Comparison of ENCODE assay signal across 8 cellular contexts in the genomic region with DNA sequence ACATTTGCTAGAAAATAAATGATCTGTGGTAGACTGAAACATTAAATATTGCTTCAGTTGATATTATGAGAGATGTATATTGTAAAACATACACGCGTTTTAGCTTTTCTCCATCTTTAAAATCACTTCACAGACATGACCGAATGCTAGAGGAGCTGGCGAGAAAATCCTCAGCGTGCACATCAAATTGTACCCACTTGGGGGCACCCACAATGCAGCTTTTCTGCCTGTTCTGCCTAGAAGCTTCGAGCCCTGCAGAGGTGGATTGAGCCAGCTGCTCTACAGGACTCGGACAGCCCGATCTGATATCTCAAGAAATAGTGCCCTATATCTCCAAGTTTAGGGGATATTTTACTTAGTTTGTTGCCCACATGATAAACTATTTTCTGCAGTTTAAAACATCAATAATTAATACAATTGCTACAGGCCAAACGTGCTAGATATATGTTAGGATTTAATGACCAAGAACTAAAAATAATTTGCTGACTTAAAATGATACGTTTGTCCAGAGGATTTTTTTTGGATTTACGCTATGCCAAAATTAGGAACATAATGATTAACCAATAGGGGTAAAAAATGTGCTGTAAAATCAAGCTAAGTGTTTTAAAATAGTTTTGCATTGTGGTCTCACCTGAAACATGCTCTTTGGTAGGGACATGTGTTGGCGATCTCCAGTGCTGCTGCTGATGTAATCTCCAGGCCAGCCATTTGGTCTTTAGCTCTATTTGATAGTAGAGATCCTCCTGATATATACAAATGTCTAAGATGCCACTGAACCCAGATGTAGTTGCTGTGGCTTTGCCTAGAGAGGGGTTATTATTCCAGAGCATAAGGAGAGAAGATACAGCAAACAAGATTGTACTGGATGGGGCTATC. TPM values are rescaled to one million over a fixed set of nuclear protein-coding genes. Genes with fewer than 3 reads are reported as not detected.
DNase-seq lines count a peak whose midpoint lies in the region; ATAC-seq and TF ChIP-seq lines count a peak whose summit lies in the region.

No MANE protein-coding gene starts in this region.

- ATAC-seq in T-cell (replicated peaks in 1 of 4): peak; percentile 70 to 86 (median 78)
- ATAC-seq in left lobe of liver: peak; percentile 100

- H3K4me3 ChIP-seq in HFF-Myc (replicated peaks; ENCODE audit: low read depth, low read length) (no peak overlapping the region), brain microvascular endothelial cell (ENCODE audit: low read depth, low read length) (no peak overlapping the region)

- H3K27ac ChIP-seq in brain microvascular endothelial cell: no peak overlapping the region

- no peak overlapping the region for H3K27ac Mint-ChIP-seq in T-cell

- no peaks in the 10 kb centered on the region for H3K36me3 ChIP-seq in brain microvascular endothelial cell (replicated peaks)

- POLR2A ChIA-PET in T-cell (lab: Charles Lee): interaction anchor here (0.6 kb wide), 2 partner anchors 8 to 269 kb away, joined by 3 read pairs; no protein-coding TSS in a partner anchor

- H3K36me3 Mint-ChIP-seq in T-cell: no peaks in the 10 kb centered on the region

- peaks cover 12 to 21% of the 10 kb centered on the region in 2 donors for H3K27me3 Mint-ChIP-seq in T-cell

- CTCF ChIA-PET in T-cell (lab: Charles Lee): interaction anchor here in 1 of 2 donors (0.6 to 2.4 kb wide), 7 partner anchors 11 to 894 kb away, joined by 3 to 5 read pairs (median 3); a partner anchor contains a TSS

- peak; percentile 41 for DNase-seq in NCI-H1436 (lab: John Stamatoyannopoulos, UW)
- no peak for DNase-seq in NCI-H1436 treated with DMSO at 0.1 percent for 48 hours (lab: John Stamatoyannopoulos, UW)
- no peak for DNase-seq in HFF-Myc (ENCODE audit: extremely low read depth, low read depth)
- peak; percentile 67 for DNase-seq in NCI-H1092 treated with DMSO at 0.1 percent for 48 hours (lab: John Stamatoyannopoulos, UW)
- DNase-seq in T-cell: peak in 27 of 34 experiments; percentile 4 to 39 (median 26)
- peak; percentile 57 for DNase-seq in brain microvascular endothelial cell
- DNase-seq in left lobe of liver (ENCODE audit: low spot score): peak; percentile 59
- DNase-seq in stimulated activated CD8-positive, alpha-beta memory T cell treated with anti-CD3 and anti-CD28 coated beads, Interleukin-15, amount 100 ng/mL, for 4 hours (ENCODE audit: low read depth in 2 of 2): peak; percentile 7 to 10

- in situ Hi-C loops in brain microvascular endothelial cell (cut with HindIII; ENCODE audit: low pct_ligation_motif_present, low sequenced_read_pairs): no loop called here

- no peak overlapping the region for H3K4me3 Mint-ChIP-seq in T-cell

- TF ChIP-seq CTCF in HFF-Myc (IDR thresholded peaks at IDR 0.05; ENCODE audit: low read depth, low read length, missing control alignments) (peak; percentile 60), brain microvascular endothelial cell (IDR thresholded peaks at IDR 0.05; ENCODE audit: low read depth, low read length, missing control alignments) (peak; percentile 81)

- H3K27me3 ChIP-seq in brain microvascular endothelial cell (replicated peaks): no peaks in the 10 kb centered on the region

- H3K9me3 Mint-ChIP-seq in T-cell: peaks cover 0 to 3% (median 0%) of the 10 kb centered on the region in 3 donors

- H3K4me1 Mint-ChIP-seq in T-cell: peaks cover 0 to 5% (median 4%) of the 10 kb centered on the region in 3 donors

RNA-seq across cellular contexts. Expression of a gene that starts 22.3 kb away (rescaled TPM):
- total RNA-seq in T-cell (10 to 100 TPM; 74.4 to 91.3 (median 89.4) TPM), left lobe of liver (192 TPM)

RNA-seq across cellular contexts. Expression of a gene that starts 35.9 kb away (rescaled TPM):
- total RNA-seq in T-cell (10 to 100 TPM; 49.1 to 57.0 (median 52.9) TPM), left lobe of liver (22.5 TPM)

Comparison
In these comparisons a context has a peak if more than half of its experiments do, and no peak if none do; other contexts are left out.
1. DNase-seq: peak in NCI-H1436 (single experiment), NCI-H1092 treated with DMSO at 0.1 percent for 48 hours (single experiment), T-cell (27 of 34), brain microvascular endothelial cell (single experiment), left lobe of liver (single experiment) and stimulated activated CD8-positive, alpha-beta memory T cell treated with anti-CD3 and anti-CD28 coated beads, Interleukin-15, amount 100 ng/mL, for 4 hours (2 of 2); none in NCI-H1436 treated with DMSO at 0.1 percent for 48 hours (single experiment) and HFF-Myc (single experiment).